20 cellular contexts compared by ENCODE assay signal in the genomic region with DNA sequence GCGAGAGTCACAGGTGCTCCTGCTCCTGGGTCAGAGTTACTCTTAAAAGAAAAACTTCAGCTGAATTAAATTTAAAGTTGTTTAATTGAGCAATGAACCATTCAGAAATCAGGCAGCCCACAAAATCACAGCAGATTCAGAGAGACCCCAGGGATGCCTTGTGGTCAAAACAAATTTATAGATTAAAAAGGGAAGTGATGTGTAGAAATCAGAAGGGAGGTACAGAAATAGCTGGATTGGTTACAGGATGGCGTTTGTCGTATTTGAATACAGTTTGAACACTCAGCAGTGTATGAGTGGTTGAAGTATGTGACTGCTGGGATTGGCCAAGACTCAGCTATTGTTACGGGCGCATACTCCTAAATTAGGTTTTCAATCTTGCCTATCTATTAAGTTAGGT.
"Had no signal": no experiment of that assay in that cellular context is flagged by ENCODE, and none has a peak within 500 bp of the region (broad histone marks: within the 10 kb centered on the region; RNA-seq: fewer than 3 reads in every experiment).

No MANE protein-coding gene starts in this region.

- ATAC-seq: activated CD8-positive, alpha-beta memory T cell treated with anti-CD3 and anti-CD28 coated beads, Interleukin-2, amount 10 ng/mL, durations not matched to agents 7 days and 5 days; effector memory CD8-positive, alpha-beta T cell; mucosa of descending colon had no signal

- H3K4me1 ChIP-seq: prostate gland had no signal

- H3K9me3 ChIP-seq: mucosa of descending colon, prostate gland, right lobe of liver, stomach had no signal

- H3K27ac ChIP-seq: prostate gland, right lobe of liver had no signal

- H3K4me3 ChIP-seq: mucosa of descending colon, prostate gland, right lobe of liver, stomach had no signal

- H3K9me3 Mint-ChIP-seq: activated CD4-positive, alpha-beta memory T cell treated with anti-CD3 and anti-CD28 coated beads, Interleukin-2, amount 10 ng/mL, durations not matched to agents 7 days and 5 days; activated naive CD8-positive, alpha-beta T cell treated with anti-CD3 and anti-CD28 coated beads for 36 hours; effector memory CD8-positive, alpha-beta T cell; type B pancreatic cell had no signal

- H3K27ac Mint-ChIP-seq: activated CD4-positive, alpha-beta memory T cell treated with anti-CD3 and anti-CD28 coated beads, Interleukin-2, amount 10 ng/mL, durations not matched to agents 7 days and 5 days; activated CD8-positive, alpha-beta memory T cell treated with anti-CD3 and anti-CD28 coated beads, Interleukin-2, amount 10 ng/mL, durations not matched to agents 7 days and 5 days; activated naive CD8-positive, alpha-beta T cell treated with anti-CD3 and anti-CD28 coated beads for 36 hours; effector memory CD8-positive, alpha-beta T cell; naive B cell had no signal

- H3K4me1 Mint-ChIP-seq: activated CD4-positive, alpha-beta memory T cell treated with anti-CD3 and anti-CD28 coated beads, Interleukin-2, amount 10 ng/mL, durations not matched to agents 7 days and 5 days; activated CD8-positive, alpha-beta memory T cell treated with anti-CD3 and anti-CD28 coated beads, Interleukin-2, amount 10 ng/mL, durations not matched to agents 7 days and 5 days; activated naive CD8-positive, alpha-beta T cell treated with anti-CD3 and anti-CD28 coated beads for 36 hours had no signal

- H3K27me3 ChIP-seq: right lobe of liver, stomach had no signal

- H3K36me3 ChIP-seq: prostate gland, right lobe of liver, stomach had no signal

- H3K27me3 Mint-ChIP-seq: type B pancreatic cell had no signal

- DNase-seq: activated CD4-positive, alpha-beta memory T cell treated with anti-CD3 and anti-CD28 coated beads, Interleukin-2, amount 10 ng/mL, durations not matched to agents 7 days and 5 days; activated CD4-positive, alpha-beta T cell treated with anti-CD3 and anti-CD28 coated beads for 48 hours; activated CD4-positive, CD25-positive, alpha-beta regulatory T cell; activated CD8-positive, alpha-beta memory T cell treated with anti-CD3 and anti-CD28 coated beads, Interleukin-2, amount 10 ng/mL, durations not matched to agents 7 days and 5 days; activated naive CD4-positive, alpha-beta T cell; activated naive CD8-positive, alpha-beta T cell treated with anti-CD3 and anti-CD28 coated beads for 36 hours; amniotic stem cell; effector memory CD8-positive, alpha-beta T cell; glutamatergic neuron; hippocampal formation; mucosa of descending colon; naive B cell; right lobe of liver; small intestine; stimulated activated CD4-positive, alpha-beta T cell treated with anti-CD3 and anti-CD28 coated beads, Interleukin-15, amount 100 ng/mL, for 24 hours; stimulated activated CD4-positive, alpha-beta T cell treated with anti-CD3 and anti-CD28 coated beads, Interleukin-4, amount 100 ng/mL, for 1 hour; stomach; T-helper 9 cell had no signal

- H3K36me3 Mint-ChIP-seq: activated CD8-positive, alpha-beta memory T cell treated with anti-CD3 and anti-CD28 coated beads, Interleukin-2, amount 10 ng/mL, durations not matched to agents 7 days and 5 days; activated naive CD8-positive, alpha-beta T cell treated with anti-CD3 and anti-CD28 coated beads for 36 hours; type B pancreatic cell had no signal

- H3K4me3 Mint-ChIP-seq: activated CD4-positive, alpha-beta memory T cell treated with anti-CD3 and anti-CD28 coated beads, Interleukin-2, amount 10 ng/mL, durations not matched to agents 7 days and 5 days; activated CD8-positive, alpha-beta memory T cell treated with anti-CD3 and anti-CD28 coated beads, Interleukin-2, amount 10 ng/mL, durations not matched to agents 7 days and 5 days; activated naive CD8-positive, alpha-beta T cell treated with anti-CD3 and anti-CD28 coated beads for 36 hours; effector memory CD8-positive, alpha-beta T cell; naive B cell; type B pancreatic cell had no signal
